In genomic region chr14:44961151-44961729, GRCh38 we compare ENCODE assay signal across 8 cellular contexts. TPM values are rescaled to one million over a fixed set of nuclear protein-coding genes. Genes with fewer than 3 reads are reported as not detected.
DNase-seq lines count a peak whose midpoint lies in the region; ATAC-seq, FAIRE-seq and TF ChIP-seq lines count a peak whose summit lies in the region.

No MANE protein-coding gene starts in this region.

- CTCF ChIA-PET in A549 (lab: Yijun Ruan, JAX), result interaction anchor here (0.6 to 1.4 kb wide), 2 partner anchors 23 to 30 kb away, joined by 3 to 4 read pairs; no protein-coding TSS in a partner anchor

- peak; percentile 53 to 66 for DNase-seq in A549 (ENCODE audit: low read depth in 1 of 2, low spot score in 1 of 2)
- DNase-seq in GM18507 (ENCODE audit: extremely low spot score, insufficient read length, low read depth), result peak; percentile 5
- peak; percentile 97 for DNase-seq in NCI-H2171 treated with DMSO at 0.1 percent for 48 hours (lab: John Stamatoyannopoulos, UW)
- DNase-seq in activated CD4-positive, alpha-beta T cell treated with anti-CD3 and anti-CD28 coated beads, Interleukin-2, amount 50 U/mL, for 4 hours, result peak; percentile 44 to 59
- DNase-seq in lung (ENCODE audit: low spot score), result peak; percentile 59
- DNase-seq in stimulated activated CD8-positive, alpha-beta memory T cell treated with anti-CD3 and anti-CD28 coated beads, Interleukin-12 subunit alpha, Interleukin-12 subunit beta, amount 100 ng/mL, for 24 hours (ENCODE audit: extremely low read depth), result peak; percentile 19

- WGBS in A549 (ENCODE audit: missing lambda C conversion rate), result under 1% methylated on average over 21 of the region's 21 CpGs
- WGBS in ectodermal cell, 2 experiments, result 1% methylated on average over 16 to 19 of the region's 21 CpGs
- 0 to 1% methylated on average over 21 of the region's 21 CpGs for WGBS in lung, 2 donors

- H3K4me1 ChIP-seq in A549 (peaks cover 30% of the 10 kb centered on the region), ectodermal cell (ENCODE audit: control insufficient read depth, insufficient read depth, low read length) (peaks cover 8% of the 10 kb centered on the region), lung (ENCODE audit: control insufficient read depth in 2 of 2, insufficient read depth in 2 of 2, low read length in 2 of 2) (peaks cover 6 to 15% of the 10 kb centered on the region in 2 donors)

- H3K36me3 ChIP-seq in ectodermal cell (ENCODE audit: control insufficient read depth, insufficient read depth, low read length) (no peaks in the 10 kb centered on the region), lung (ENCODE audit: control insufficient read depth in 2 of 2, insufficient read depth in 2 of 2, low read length in 2 of 2) (no peaks in the 10 kb centered on the region)

- H3K9me3 ChIP-seq in A549 (no peaks in the 10 kb centered on the region), ectodermal cell (ENCODE audit: control insufficient read depth, low read length) (no peaks in the 10 kb centered on the region), lung (ENCODE audit: control insufficient read depth in 2 of 2, insufficient read depth in 1 of 2, low read length in 1 of 2) (no peaks in the 10 kb centered on the region)

- TF ChIP-seq RAD21 in A549 (conservative IDR thresholded peaks at IDR 0.05 in 1 of 2, IDR thresholded peaks at IDR 0.05 in 1 of 2), result no peak

- H3K4me2 ChIP-seq in A549, result peak overlapping the region; percentile 93

- TF ChIP-seq POLR2A in A549 (IDR thresholded peaks at IDR 0.05; ENCODE audit: low read length), result no peak

- POLR2A ChIA-PET in A549 (lab: Yijun Ruan, JAX), result interaction anchor here (0.6 to 2.2 kb wide), 10 partner anchors 10 to 298 kb away, joined by 3 to 12 read pairs (median 8); partner anchors contain the start of genes FANCM, FKBP3, MIS18BP1 and PRPF39

- peak; percentile 70 for ATAC-seq in A549
- peak; percentile 24 for ATAC-seq in HG03025 (IDR thresholded peaks at IDR 0.05; ENCODE audit: low FRiP score, unreplicated experiment)
- peak; percentile 45 for ATAC-seq in lung (ENCODE audit: insufficient read depth, low FRiP score)

- TF ChIP-seq CTCF in A549 (IDR thresholded peaks at IDR 0.05) (no peak), lung (IDR thresholded peaks at IDR 0.05; ENCODE audit: control extremely low read depth, extremely low read depth) (no peak)

- H3K4me3 ChIP-seq in A549 (peak overlapping the region; percentile 76), ectodermal cell (ENCODE audit: insufficient read depth, low read depth, low read length) (peak overlapping the region; percentile 94), lung (peak overlapping the region; percentile 91)

- H3K27me3 ChIP-seq in ectodermal cell (ENCODE audit: control insufficient read depth, insufficient read depth, low read length, poor library complexity, severe bottlenecking), result no peaks in the 10 kb centered on the region
- no peaks in the 10 kb centered on the region for H3K27me3 ChIP-seq in lung (ENCODE audit: control insufficient read depth, insufficient read depth)

- TF ChIP-seq EP300 in A549 (IDR thresholded peaks at IDR 0.05), result no peak

- FAIRE-seq in A549 (lab: Jason Lieb, UNC) (no peak), GM18507 (lab: Jason Lieb, UNC) (peak; percentile 87)

- peak overlapping the region; percentile 76 to 87 for H3K27ac ChIP-seq in A549
- H3K27ac ChIP-seq in ectodermal cell (ENCODE audit: insufficient read depth, low read depth, low read length, poor library complexity, severe bottlenecking), result peak overlapping the region; percentile 84
- peak overlapping the region; percentile 87 to 98 for H3K27ac ChIP-seq in lung (ENCODE audit: low read depth in 1 of 2, low read length in 1 of 2)

TF ChIP-seq in A549, 52 proteins besides CTCF, POLR2A, EP300 and RAD21:
- TF ChIP-seq PHF8 (IDR thresholded peaks at IDR 0.05; ENCODE audit: borderline replicate concordance, low read depth), result peak; percentile 54; the same call in 1 of the 2 replicates
- TF ChIP-seq, protein P1, sequence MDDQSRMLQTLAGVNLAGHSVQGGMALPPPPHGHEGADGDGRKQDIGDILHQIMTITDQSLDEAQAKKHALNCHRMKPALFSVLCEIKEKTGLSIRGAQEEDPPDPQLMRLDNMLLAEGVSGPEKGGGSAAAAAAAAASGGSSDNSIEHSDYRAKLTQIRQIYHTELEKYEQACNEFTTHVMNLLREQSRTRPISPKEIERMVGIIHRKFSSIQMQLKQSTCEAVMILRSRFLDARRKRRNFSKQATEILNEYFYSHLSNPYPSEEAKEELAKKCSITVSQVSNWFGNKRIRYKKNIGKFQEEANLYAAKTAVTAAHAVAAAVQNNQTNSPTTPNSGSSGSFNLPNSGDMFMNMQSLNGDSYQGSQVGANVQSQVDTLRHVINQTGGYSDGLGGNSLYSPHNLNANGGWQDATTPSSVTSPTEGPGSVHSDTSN (IDR thresholded peaks at IDR 0.05), result no peak
- TF ChIP-seq GATA3 (IDR thresholded peaks at IDR 0.05; ENCODE audit: borderline replicate concordance), result peak; percentile 46; the same call in 1 of the 2 replicates

RNA-seq across cellular contexts. Expression of gene KLHL28, which starts 0.5 kb away (rescaled TPM):
- polyA plus RNA-seq in A549 (2011; rRNA removed) (8.3 and 10.0 TPM in 2 replicates), A549 (2017; fragmentation: RNase III; extraction: RNeasy Plus Mini Kit Qiagen cat#74134 plus additional on column Dnase treatment) (3.1 to 3.4 TPM (median 3.4 TPM) in 3 replicates), lung (1 to 10 TPM; 2.6 to 4.4 TPM)
- 1.7 and 1.8 TPM in 2 replicates for polyA plus RNA-seq in A549 (2012; cell fraction: cytosol; rRNA removed)
- 1.5 and 3.2 TPM in 2 replicates for polyA plus RNA-seq in A549 (2012; cell fraction: nucleus; rRNA removed)
- 18.7 and 19.9 TPM in 2 replicates for polyA minus RNA-seq in A549 (2011; rRNA and poly(A)+ RNA removed)
- polyA plus RNA-seq in ectodermal cell (2013, experiment 1 of 4), result 10.8 TPM
- polyA plus RNA-seq in ectodermal cell (2013, experiment 2 of 4), result 12.8 TPM
- polyA plus RNA-seq in ectodermal cell (2013, experiment 3 of 4), result 10.0 TPM
- 12.4 TPM for polyA plus RNA-seq in ectodermal cell (2013, experiment 4 of 4)
- 10 to 100 TPM; 14.6 to 29.0 TPM for total RNA-seq in lung

RNA-seq across cellular contexts. Expression of gene TOGARAM1, which starts 0.8 kb away (rescaled TPM):
- polyA plus RNA-seq in A549 (2011; rRNA removed), result 17.6 and 18.9 TPM in 2 replicates
- polyA plus RNA-seq in A549 (2012; cell fraction: cytosol; rRNA removed), result 2.6 and 2.7 TPM in 2 replicates
- polyA plus RNA-seq in A549 (2012; cell fraction: nucleus; rRNA removed), result 2.4 TPM in 2 replicates
- polyA plus RNA-seq in A549 (2017; fragmentation: RNase III; extraction: RNeasy Plus Mini Kit Qiagen cat#74134 plus additional on column Dnase treatment), result 6.7 to 8.4 TPM (median 7.6 TPM) in 3 replicates
- 23.1 and 25.1 TPM in 2 replicates for polyA minus RNA-seq in A549 (2011; rRNA and poly(A)+ RNA removed)
- 14.7 TPM for polyA plus RNA-seq in ectodermal cell (2013, experiment 1 of 4)
- polyA plus RNA-seq in ectodermal cell (2013, experiment 2 of 4), result 12.4 TPM
- 15.5 TPM for polyA plus RNA-seq in ectodermal cell (2013, experiment 3 of 4)
- polyA plus RNA-seq in ectodermal cell (2013, experiment 4 of 4), result 13.3 TPM
- 10 to 100 TPM; 18.0 to 52.0 TPM for total RNA-seq in lung
- 1 to 10 TPM; 4.2 to 4.7 TPM for polyA plus RNA-seq in lung

Comparison
In these comparisons a context has a peak if more than half of its experiments do, and no peak if none do; other contexts are left out.
1. Peak in every context shown above with its lines: DNase-seq, ATAC-seq, H3K4me3 ChIP-seq and H3K27ac ChIP-seq.
2. DNase-seq: peak in every context shown above with its lines; median percentile 97 in NCI-H2171 treated with DMSO at 0.1 percent for 48 hours; 60 in A549; 59 in lung; 52 in activated CD4-positive, alpha-beta T cell treated with anti-CD3 and anti-CD28 coated beads, Interleukin-2, amount 50 U/mL, for 4 hours; 19 in stimulated activated CD8-positive, alpha-beta memory T cell treated with anti-CD3 and anti-CD28 coated beads, Interleukin-12 subunit alpha, Interleukin-12 subunit beta, amount 100 ng/mL, for 24 hours; 5 in GM18507.